In genomic region chr13:40770609-40770933, GRCh38 we compare ENCODE assay signal across 8 cellular contexts. TPM values are rescaled to one million over a fixed set of nuclear protein-coding genes. Genes with fewer than 3 reads are reported as not detected.
DNase-seq lines count a peak whose midpoint lies in the region; ATAC-seq, FAIRE-seq and TF ChIP-seq lines count a peak whose summit lies in the region.

No MANE protein-coding gene starts in this region.

- CTCF ChIA-PET in HEK293 (lab: Yijun Ruan, JAX): no interaction called here
- CTCF ChIA-PET in activated CD8-positive, alpha-beta T cell treated with anti-CD3 and anti-CD28 coated beads, Interleukin-2, amount 10 ng/mL, durations not matched to agents 7 days and 5 days (lab: Charles Lee): interaction anchor here (1.0 to 1.9 kb wide), 3 partner anchors 9 to 44 kb away, joined by 5 to 6 read pairs (median 5); partner anchors contain the start of gene SLC25A15

- peak overlapping the region; percentile 97 for H3K4me3 Mint-ChIP-seq in activated CD8-positive, alpha-beta T cell treated with anti-CD3 and anti-CD28 coated beads, Interleukin-2, amount 10 ng/mL, durations not matched to agents 7 days and 5 days

- peaks cover 19% of the 10 kb centered on the region for H3K36me3 Mint-ChIP-seq in activated CD8-positive, alpha-beta T cell treated with anti-CD3 and anti-CD28 coated beads, Interleukin-2, amount 10 ng/mL, durations not matched to agents 7 days and 5 days (ENCODE audit: low read depth)

- DNase-seq in activated CD8-positive, alpha-beta T cell treated with anti-CD3 and anti-CD28 coated beads, Interleukin-2, amount 10 ng/mL, durations not matched to agents 7 days and 5 days: no peak
- DNase-seq in small intestine (no peak), NOMO-1 (lab: John Stamatoyannopoulos, UW; ENCODE audit: unreplicated experiment in 2 of 2) (no peak), cerebellum (ENCODE audit: low spot score) (no peak)

- H3K4me3 ChIP-seq in HEK293 (ENCODE audit: low read depth, low read length): peak overlapping the region; percentile 91
- peak overlapping the region; percentile 99 for H3K4me3 ChIP-seq in iPS-11a (ENCODE audit: low read depth, low read length)
- peak overlapping the region; percentile 44 to 68 for H3K4me3 ChIP-seq in small intestine (ENCODE audit: low read depth in 1 of 2, low read length in 2 of 2)

- POLR2A ChIA-PET in HEK293 (lab: Yijun Ruan, JAX): interaction anchor here (0.5 to 0.6 kb wide), 2 partner anchors 455 to 722 kb away, joined by 3 read pairs; no protein-coding TSS in a partner anchor
- POLR2A ChIA-PET in activated CD8-positive, alpha-beta T cell treated with anti-CD3 and anti-CD28 coated beads, Interleukin-2, amount 10 ng/mL, durations not matched to agents 7 days and 5 days (lab: Charles Lee): interaction anchor here (0.9 to 1.2 kb wide), 3 partner anchors 9 to 151 kb away, joined by 3 read pairs; partner anchors contain the start of gene SLC25A15

- H3K4me1 ChIP-seq in HEK293 (ENCODE audit: control insufficient read depth, insufficient read depth, low read length) (no peaks in the 10 kb centered on the region), small intestine (ENCODE audit: control insufficient read depth in 2 of 2, insufficient read depth in 1 of 2, low read depth in 1 of 2, low read length in 1 of 2) (peaks cover 0 to 3% of the 10 kb centered on the region in 2 donors)

- TF ChIP-seq CTCF in HEK293 (tag by site-specific recombination; IDR thresholded peaks at IDR 0.05): no peak

- no peaks in the 10 kb centered on the region for H3K9me3 Mint-ChIP-seq in activated CD8-positive, alpha-beta T cell treated with anti-CD3 and anti-CD28 coated beads, Interleukin-2, amount 10 ng/mL, durations not matched to agents 7 days and 5 days (ENCODE audit: insufficient read depth)

- H3K27ac Mint-ChIP-seq in activated CD8-positive, alpha-beta T cell treated with anti-CD3 and anti-CD28 coated beads, Interleukin-2, amount 10 ng/mL, durations not matched to agents 7 days and 5 days: peak overlapping the region; percentile 97

- H3K27ac ChIP-seq in HEK293 (ENCODE audit: extremely low read depth, low read depth, low read length): peak overlapping the region; percentile 67
- peak overlapping the region; percentile 69 to 92 for H3K27ac ChIP-seq in small intestine (ENCODE audit: low read depth in 1 of 2, low read length in 1 of 2)

- no peak for ATAC-seq in activated CD8-positive, alpha-beta T cell treated with anti-CD3 and anti-CD28 coated beads, Interleukin-2, amount 10 ng/mL, durations not matched to agents 7 days and 5 days
- ATAC-seq in HG03280 (IDR thresholded peaks at IDR 0.05; ENCODE audit: unreplicated experiment): no peak
- no peak for ATAC-seq in HG02973 (IDR thresholded peaks at IDR 0.05; ENCODE audit: unreplicated experiment)

- no peaks in the 10 kb centered on the region for H3K27me3 Mint-ChIP-seq in activated CD8-positive, alpha-beta T cell treated with anti-CD3 and anti-CD28 coated beads, Interleukin-2, amount 10 ng/mL, durations not matched to agents 7 days and 5 days (ENCODE audit: low read depth)

- H3K9me3 ChIP-seq in HEK293 (ENCODE audit: control insufficient read depth, insufficient read depth, low read depth, low read length) (no peaks in the 10 kb centered on the region), small intestine (ENCODE audit: control insufficient read depth, low read depth) (no peaks in the 10 kb centered on the region)

- H3K27me3 ChIP-seq in small intestine (ENCODE audit: control insufficient read depth in 2 of 2, insufficient read depth in 2 of 2, low read length in 2 of 2): no peaks in the 10 kb centered on the region

- H3K36me3 ChIP-seq in HEK293 (ENCODE audit: control insufficient read depth in 2 of 2, insufficient read depth in 1 of 2, low read length in 2 of 2): peaks cover 0 to 6% of the 10 kb centered on the region in 2 experiments; a peak in 1 of 3 replicates
- peaks cover 0 to 2% of the 10 kb centered on the region in 2 donors for H3K36me3 ChIP-seq in small intestine (ENCODE audit: control insufficient read depth in 2 of 2, insufficient read depth in 2 of 2, low read length in 2 of 2)

- peaks cover 47% of the 10 kb centered on the region for H3K4me1 Mint-ChIP-seq in activated CD8-positive, alpha-beta T cell treated with anti-CD3 and anti-CD28 coated beads, Interleukin-2, amount 10 ng/mL, durations not matched to agents 7 days and 5 days (ENCODE audit: low read depth)

- FAIRE-seq in small intestine (lab: Jason Lieb, UNC): no peak

- WGBS in small intestine, 3 donors: 0 to 1% (median 1%) methylated on average over 9 of the region's 9 CpGs

TF ChIP-seq in HEK293, 187 proteins besides CTCF, POLR2A, EP300 and RAD21:
- TF ChIP-seq ZNF510 (tag by site-specific recombination; IDR thresholded peaks at IDR 0.05; ENCODE audit: insufficient replicate concordance) (no peak), ZSCAN30 (tag by site-specific recombination; IDR thresholded peaks at IDR 0.05) (no peak), MYNN (tag by site-specific recombination; IDR thresholded peaks at IDR 0.05; ENCODE audit: borderline replicate concordance) (no peak), ZNF670 (tag by site-specific recombination; IDR thresholded peaks at IDR 0.05; ENCODE audit: low read depth) (no peak), ZNF623 (tag by site-specific recombination; IDR thresholded peaks at IDR 0.05) (no peak)
TF ChIP-seq in HEK293: peak in this region for 0.

RNA-seq across cellular contexts. Expression of gene MRPS31, which starts 0.4 kb away (rescaled TPM):
- total RNA-seq in activated CD8-positive, alpha-beta T cell treated with anti-CD3 and anti-CD28 coated beads, Interleukin-2, amount 10 ng/mL, durations not matched to agents 7 days and 5 days: 10 to 100 TPM; 35.6 to 37.3 TPM
- polyA plus RNA-seq in small intestine: 10 to 100 TPM; 19.2 to 23.3 (median 22.5) TPM
- total RNA-seq in cerebellum: 29.7 TPM

RNA-seq across cellular contexts. Expression of gene SLC25A15, which starts 18.8 kb away (rescaled TPM):
- total RNA-seq in activated CD8-positive, alpha-beta T cell treated with anti-CD3 and anti-CD28 coated beads, Interleukin-2, amount 10 ng/mL, durations not matched to agents 7 days and 5 days: 10 to 100 TPM; 13.4 to 13.5 TPM
- 10 to 100 TPM; 23.2 to 42.0 (median 24.0) TPM for polyA plus RNA-seq in small intestine
- 16.3 TPM for total RNA-seq in cerebellum
